In genomic region chr19:11506101-11506555, GRCh38 we compare ENCODE assay signal across 8 cellular contexts. TPM values are rescaled to one million over a fixed set of nuclear protein-coding genes. Genes with fewer than 3 reads are reported as not detected.
DNase-seq lines count a peak whose midpoint lies in the region; ATAC-seq and TF ChIP-seq lines count a peak whose summit lies in the region.

No MANE protein-coding gene starts in this region.

- H3K27me3 ChIP-seq in SJSA1 (replicated peaks) = no peaks in the 10 kb centered on the region
- no peaks in the 10 kb centered on the region for H3K27me3 ChIP-seq in psoas muscle (ENCODE audit: insufficient read depth in 3 of 3, low read length in 2 of 3)

- no peak for TF ChIP-seq CTCF in fibroblast of the aortic adventitia (IDR thresholded peaks at IDR 0.05; ENCODE audit: insufficient read depth, low read length)
- TF ChIP-seq CTCF in psoas muscle (IDR thresholded peaks at IDR 0.05) = no peak

- DNase-seq in SJSA1 (ENCODE audit: low read depth in 1 of 2, low spot score in 2 of 2) (no peak), fibroblast of the aortic adventitia (ENCODE audit: low read depth) (no peak), psoas muscle (no peak), AG08395 (ENCODE audit: low spot score) (no peak), NCI-H510A (lab: John Stamatoyannopoulos, UW) (no peak), NCI-H774 (lab: John Stamatoyannopoulos, UW) (no peak)

- H3K4me3 ChIP-seq in SJSA1 (peak overlapping the region; percentile 77), fibroblast of the aortic adventitia (ENCODE audit: low read depth, low read length) (peak overlapping the region; percentile 76), psoas muscle (peak overlapping the region; percentile 84)

- H3K36me3 ChIP-seq in SJSA1 (0 out of 2 replicates have a peak, but pooled peaks cover 7% of the 10 kb centered on the region), psoas muscle (ENCODE audit: insufficient read depth in 1 of 2, low read depth in 1 of 2) (peaks cover 0 to 15% of the 10 kb centered on the region in 2 donors)

- H3K9me3 ChIP-seq in SJSA1 (replicated peaks) = no peaks in the 10 kb centered on the region
- no peaks in the 10 kb centered on the region for H3K9me3 ChIP-seq in psoas muscle

- peak; percentile 30 for ATAC-seq in GM18909 (IDR thresholded peaks at IDR 0.05; ENCODE audit: poor library complexity, unreplicated experiment)
- peak; percentile 20 for ATAC-seq in HG02852 (IDR thresholded peaks at IDR 0.05; ENCODE audit: unreplicated experiment)
- peak; percentile 27 to 43 (median 30) for ATAC-seq in psoas muscle

- WGBS in psoas muscle, 3 donors = 18 to 24% (median 23%) methylated on average over 19 to 20 of the region's 20 CpGs

- H3K4me1 ChIP-seq in SJSA1 (replicated peaks) (peaks cover 11% of the 10 kb centered on the region), psoas muscle (peaks cover 4% of the 10 kb centered on the region)

- intact Hi-C loops in psoas muscle (cut with DNase I) = loop anchor here in 1 of 2 donors (10.0 kb wide), 1 partner anchor 131 kb away; the partner anchor contains the start of gene SWSAP1

- peak overlapping the region; percentile 78 for H3K27ac ChIP-seq in SJSA1
- peak overlapping the region; percentile 93 for H3K27ac ChIP-seq in psoas muscle

RNA-seq across cellular contexts. Expression of gene ZNF653, which starts 0.5 kb away (rescaled TPM):
- 2.3 and 4.8 TPM in 2 replicates for total RNA-seq in SJSA1 (2014; rRNA removed; shearing (Covaris generic))
- total RNA-seq in fibroblast of the aortic adventitia (ENCODE audit: low replicate concordance) (3.2 and 5.9 TPM in 2 replicates), psoas muscle (10 to 100 TPM in 1 of 4 donors, 1 to 10 TPM in 3; 5.7 to 11.5 (median 7.3) TPM)
- polyA plus RNA-seq in psoas muscle = 1 to 10 TPM; 4.0 to 6.5 (median 5.3) TPM

RNA-seq across cellular contexts. Expression of gene ECSIT, which starts 22.8 kb away (rescaled TPM):
- total RNA-seq in SJSA1 (2014; rRNA removed; shearing (Covaris generic)) = 29.5 and 60.6 TPM in 2 replicates
- 26.3 and 35.5 TPM in 2 replicates for total RNA-seq in fibroblast of the aortic adventitia (ENCODE audit: low replicate concordance)
- 100 to 1,000 TPM in 2 of 4 donors, 10 to 100 TPM in 2; 84.3 to 113 (median 101) TPM for total RNA-seq in psoas muscle
- 100 to 1,000 TPM; 136 to 196 (median 162) TPM for polyA plus RNA-seq in psoas muscle

RNA-seq across cellular contexts. Expression of gene ELAVL3, which starts 25.3 kb away (rescaled TPM):
- total RNA-seq in SJSA1 (2014; rRNA removed; shearing (Covaris generic)) = 1.3 TPM in 1 of 2 replicates, not detected in the other
- total RNA-seq in fibroblast of the aortic adventitia (ENCODE audit: low replicate concordance) (0.45 TPM in 1 of 2 replicates, not detected in the other), psoas muscle (not detected)
- under 1 TPM in 1 of 3 donors, not detected in 2; 0.03 TPM for polyA plus RNA-seq in psoas muscle

RNA-seq across cellular contexts. Expression of gene CNN1, which starts 32.5 kb away (rescaled TPM):
- 73.5 and 93.9 TPM in 2 replicates for total RNA-seq in SJSA1 (2014; rRNA removed; shearing (Covaris generic))
- total RNA-seq in fibroblast of the aortic adventitia (ENCODE audit: low replicate concordance) (2.2 and 4.2 TPM in 2 replicates), psoas muscle (10 to 100 TPM in 1 of 4 donors, 1 to 10 TPM in 3; 1.9 to 11.9 (median 5.6) TPM)
- 10 to 100 TPM in 1 of 3 donors, 1 to 10 TPM in 2; 4.4 to 11.0 (median 5.7) TPM for polyA plus RNA-seq in psoas muscle

RNA-seq across cellular contexts. Expression of gene ELOF1, which starts 52.9 kb away (rescaled TPM):
- total RNA-seq in SJSA1 (2014; rRNA removed; shearing (Covaris generic)) = 52.7 and 61.6 TPM in 2 replicates
- total RNA-seq in fibroblast of the aortic adventitia (ENCODE audit: low replicate concordance) (17.9 and 33.5 TPM in 2 replicates), psoas muscle (10 to 100 TPM; 24.3 to 47.3 (median 33.2) TPM)
- polyA plus RNA-seq in psoas muscle = 10 to 100 TPM; 64.6 to 82.5 (median 72.2) TPM
